In genomic region chr10:30702860-30703259, GRCh38 we compare ENCODE assay signal across 17 cellular contexts.
DNase-seq lines count a peak whose midpoint lies in the region; ATAC-seq lines count a peak whose summit lies in the region.
"Had no signal": no experiment of that assay in that cellular context is flagged by ENCODE, and none has a peak within 500 bp of the region (broad histone marks: within the 10 kb centered on the region; RNA-seq: fewer than 3 reads in every experiment).

No MANE protein-coding gene starts in this region.

- POLR2A ChIA-PET in T-cell (lab: Charles Lee) = interaction anchor here in 1 of 2 donors (0.6 kb wide), 1 partner anchor 177 kb away, joined by 5 read pairs; no protein-coding TSS in a partner anchor

- H3K36me3 Mint-ChIP-seq in activated T-cell treated with anti-CD3 and anti-CD28 coated beads, Interleukin-2, amount 50 U/mL, for 4 hours (ENCODE audit: insufficient read depth) = no peaks in the 10 kb centered on the region
- no peaks in the 10 kb centered on the region for H3K36me3 Mint-ChIP-seq in T-cell
- H3K36me3 Mint-ChIP-seq in activated naive CD8-positive, alpha-beta T cell treated with anti-CD3 and anti-CD28 coated beads, Interleukin-2, amount 50 U/mL, for 24 hours (ENCODE audit: low read depth) = peaks cover 5% of the 10 kb centered on the region

- peaks cover 80% of the 10 kb centered on the region for H3K4me1 Mint-ChIP-seq in activated T-cell treated with anti-CD3 and anti-CD28 coated beads, Interleukin-2, amount 50 U/mL, for 4 hours (ENCODE audit: low read depth)
- H3K4me1 Mint-ChIP-seq in T-cell = peaks cover 77 to 87% (median 81%) of the 10 kb centered on the region in 3 donors
- peaks cover 86% of the 10 kb centered on the region for H3K4me1 Mint-ChIP-seq in activated naive CD8-positive, alpha-beta T cell treated with anti-CD3 and anti-CD28 coated beads, Interleukin-2, amount 50 U/mL, for 24 hours
- H3K4me1 Mint-ChIP-seq in stimulated activated naive CD8-positive, alpha-beta T cell treated with anti-CD3 and anti-CD28 coated beads, Interleukin-15, amount 100 ng/mL, for 72 hours = peaks cover 84% of the 10 kb centered on the region

- CTCF ChIA-PET in T-cell (lab: Charles Lee) = interaction anchor here (0.6 to 1.9 kb wide), 5 partner anchors 15 to 180 kb away, joined by 3 to 6 read pairs (median 3); no protein-coding TSS in a partner anchor

- H3K9me3 Mint-ChIP-seq in activated T-cell treated with anti-CD3 and anti-CD28 coated beads, Interleukin-2, amount 50 U/mL, for 4 hours = no peaks in the 10 kb centered on the region
- H3K9me3 Mint-ChIP-seq in T-cell = no peaks in the 10 kb centered on the region
- H3K9me3 Mint-ChIP-seq in activated naive CD8-positive, alpha-beta T cell treated with anti-CD3 and anti-CD28 coated beads, Interleukin-2, amount 50 U/mL, for 24 hours = no peaks in the 10 kb centered on the region
- no peaks in the 10 kb centered on the region for H3K9me3 Mint-ChIP-seq in stimulated activated naive CD8-positive, alpha-beta T cell treated with anti-CD3 and anti-CD28 coated beads, Interleukin-15, amount 100 ng/mL, for 72 hours

- peak overlapping the region; percentile 63 for H3K4me3 Mint-ChIP-seq in activated T-cell treated with anti-CD3 and anti-CD28 coated beads, Interleukin-2, amount 50 U/mL, for 4 hours
- peak overlapping the region; percentile 31 to 78 (median 63) for H3K4me3 Mint-ChIP-seq in T-cell
- peak overlapping the region; percentile 85 for H3K4me3 Mint-ChIP-seq in activated naive CD8-positive, alpha-beta T cell treated with anti-CD3 and anti-CD28 coated beads, Interleukin-2, amount 50 U/mL, for 24 hours
- peak overlapping the region; percentile 65 to 93 for H3K4me3 Mint-ChIP-seq in stimulated activated naive CD8-positive, alpha-beta T cell treated with anti-CD3 and anti-CD28 coated beads, Interleukin-15, amount 100 ng/mL, for 72 hours

- no peaks in the 10 kb centered on the region for H3K27me3 Mint-ChIP-seq in activated T-cell treated with anti-CD3 and anti-CD28 coated beads, Interleukin-2, amount 50 U/mL, for 4 hours (ENCODE audit: low read depth)
- no peaks in the 10 kb centered on the region for H3K27me3 Mint-ChIP-seq in T-cell
- no peaks in the 10 kb centered on the region for H3K27me3 Mint-ChIP-seq in activated naive CD8-positive, alpha-beta T cell treated with anti-CD3 and anti-CD28 coated beads, Interleukin-2, amount 50 U/mL, for 24 hours
- H3K27me3 Mint-ChIP-seq in stimulated activated naive CD8-positive, alpha-beta T cell treated with anti-CD3 and anti-CD28 coated beads, Interleukin-15, amount 100 ng/mL, for 72 hours = no peaks in the 10 kb centered on the region

- no peak for DNase-seq in activated T-cell treated with anti-CD3 and anti-CD28 coated beads, Interleukin-2, amount 50 U/mL, for 4 hours
- no peak for DNase-seq in activated T-cell treated with anti-CD3 and anti-CD28 coated beads, Interleukin-2, amount 50 U/mL, for 1 hour
- no peak for DNase-seq in T-cell
- DNase-seq in activated naive CD8-positive, alpha-beta T cell treated with anti-CD3 and anti-CD28 coated beads, Interleukin-2, amount 50 U/mL, for 24 hours = no peak
- no peak for DNase-seq in stimulated activated naive CD8-positive, alpha-beta T cell treated with anti-CD3 and anti-CD28 coated beads, Interleukin-15, amount 100 ng/mL, for 72 hours
- DNase-seq in NCI-H1417 treated with DMSO at 0.1 percent for 48 hours (lab: John Stamatoyannopoulos, UW) = no peak
- DNase-seq: activated CD4-positive, alpha-beta T cell treated with anti-CD3 and anti-CD28 coated beads for 48 hours; activated gamma-delta T cell treated with Interleukin-2 at 50 U/mL for 16 hours; brain microvascular endothelial cell; Kasumi-1; left ventricle myocardium superior; NCI-H1436; posterior cingulate gyrus; Right ventricle myocardium superior; stimulated activated naive CD4-positive, alpha-beta T cell had no signal

- peak overlapping the region; percentile 97 to 99 for H3K27ac Mint-ChIP-seq in T-cell
- H3K27ac Mint-ChIP-seq in activated naive CD8-positive, alpha-beta T cell treated with anti-CD3 and anti-CD28 coated beads, Interleukin-2, amount 50 U/mL, for 24 hours = peak overlapping the region; percentile 91
- peak overlapping the region; percentile 34 to 85 for H3K27ac Mint-ChIP-seq in stimulated activated naive CD8-positive, alpha-beta T cell treated with anti-CD3 and anti-CD28 coated beads, Interleukin-15, amount 100 ng/mL, for 72 hours

- ATAC-seq in activated T-cell treated with anti-CD3 and anti-CD28 coated beads, Interleukin-2, amount 50 U/mL, for 4 hours = no peak
- no peak for ATAC-seq in T-cell (replicated peaks in 1 of 4)
- no peak for ATAC-seq in activated naive CD8-positive, alpha-beta T cell treated with anti-CD3 and anti-CD28 coated beads, Interleukin-2, amount 50 U/mL, for 24 hours
- no peak for ATAC-seq in stimulated activated naive CD8-positive, alpha-beta T cell treated with anti-CD3 and anti-CD28 coated beads, Interleukin-15, amount 100 ng/mL, for 72 hours
- no peak for ATAC-seq in HG03139 (IDR thresholded peaks at IDR 0.05; ENCODE audit: unreplicated experiment)
- ATAC-seq in HG03378 (IDR thresholded peaks at IDR 0.05; ENCODE audit: unreplicated experiment) = no peak
- ATAC-seq: left ventricle myocardium superior had no signal
